Comparison of ENCODE assay signal across 15 cellular contexts in genomic region chr10:6037422-6037821, GRCh38. TPM values are rescaled to one million over a fixed set of nuclear protein-coding genes. Genes with fewer than 3 reads are reported as not detected.
A peak's percentile ranks its signal among the peaks of the same experiment; 100 is the strongest.
DNase-seq lines count a peak whose midpoint lies in the region; ATAC-seq and TF ChIP-seq lines count a peak whose summit lies in the region.
"Had no signal": no experiment of that assay in that cellular context is flagged by ENCODE, and none has a peak within 500 bp of the region (broad histone marks: within the 10 kb centered on the region; RNA-seq: fewer than 3 reads in every experiment).

No MANE protein-coding gene starts in this region.

- CTCF ChIA-PET in naive thymus-derived CD4-positive, alpha-beta T cell (lab: Charles Lee): interaction anchor here (0.6 to 3.1 kb wide), 5 partner anchors 17 to 49 kb away, joined by 3 to 17 read pairs (median 5); no protein-coding TSS in a partner anchor

- no peak for TF ChIP-seq CTCF in GM13977 (IDR thresholded peaks at IDR 0.05; ENCODE audit: extremely low read depth, insufficient read depth, missing control alignments)

- peaks cover 29 to 42% of the 10 kb centered on the region in 2 donors for H3K4me1 ChIP-seq in naive thymus-derived CD4-positive, alpha-beta T cell (ENCODE audit: control insufficient read depth in 2 of 2, insufficient read depth in 2 of 2, low read length in 2 of 2)
- H3K4me1 ChIP-seq: A549, body of pancreas, parathyroid adenoma, SJCRH30 had no signal

- no peaks in the 10 kb centered on the region for H3K9me3 ChIP-seq in naive thymus-derived CD4-positive, alpha-beta T cell (ENCODE audit: control insufficient read depth in 2 of 3, low read length in 3 of 3)
- H3K9me3 ChIP-seq: body of pancreas, SJCRH30 had no signal

- H3K4me3 ChIP-seq in naive thymus-derived CD4-positive, alpha-beta T cell (ENCODE audit: low read length): peak overlapping the region; percentile 5
- H3K4me3 ChIP-seq: A549, body of pancreas, SJCRH30 had no signal

- no peaks in the 10 kb centered on the region for H3K27me3 ChIP-seq in naive thymus-derived CD4-positive, alpha-beta T cell (ENCODE audit: control insufficient read depth in 2 of 2, insufficient read depth in 2 of 2, low read length in 2 of 2)
- H3K27me3 ChIP-seq: body of pancreas, SJCRH30 had no signal

- no peak for ATAC-seq in naive thymus-derived CD4-positive, alpha-beta T cell
- ATAC-seq in HG03432 (IDR thresholded peaks at IDR 0.05; ENCODE audit: unreplicated experiment): no peak
- ATAC-seq: A549, body of pancreas had no signal

- H3K36me3 ChIP-seq in naive thymus-derived CD4-positive, alpha-beta T cell (ENCODE audit: control insufficient read depth in 2 of 3, insufficient read depth in 3 of 3, low read length in 3 of 3): no peaks in the 10 kb centered on the region
- H3K36me3 ChIP-seq: SJCRH30 had no signal

- H3K9me3 Mint-ChIP-seq in activated CD4-positive, alpha-beta T cell treated with anti-CD3 and anti-CD28 coated beads, Interleukin-2, amount 10 ng/mL, durations not matched to agents 24 days and 14 days: peaks cover 9% of the 10 kb centered on the region
- peaks cover 11% of the 10 kb centered on the region for H3K9me3 Mint-ChIP-seq in activated T-helper 2 cell treated with anti-CD3 and anti-CD28 coated beads, Interferon-gamma antibody, Interleukin-2, Interleukin-4, amounts not matched to agents 10 μg/mL and 5 μg/mL and 100 μg/mL, durations not matched to agents 14 hours and 24 hours and 36 hours
- H3K9me3 Mint-ChIP-seq in naive thymus-derived CD4-positive, alpha-beta T cell: peaks cover 0 to 10% (median 2%) of the 10 kb centered on the region in 11 donors

- H3K4me3 Mint-ChIP-seq in activated CD4-positive, alpha-beta T cell treated with anti-CD3 and anti-CD28 coated beads, Interleukin-2, amount 10 ng/mL, durations not matched to agents 24 days and 14 days: peak overlapping the region; percentile 64
- peak overlapping the region; percentile 23 for H3K4me3 Mint-ChIP-seq in activated T-helper 2 cell treated with anti-CD3 and anti-CD28 coated beads, Interferon-gamma antibody, Interleukin-2, Interleukin-4, amounts not matched to agents 10 μg/mL and 5 μg/mL and 100 μg/mL, durations not matched to agents 14 hours and 24 hours and 36 hours (ENCODE audit: low read depth)
- H3K4me3 Mint-ChIP-seq in naive thymus-derived CD4-positive, alpha-beta T cell: peak overlapping the region; percentile 10 to 70 (median 58)

- H3K4me1 Mint-ChIP-seq in activated CD4-positive, alpha-beta T cell treated with anti-CD3 and anti-CD28 coated beads, Interleukin-2, amount 10 ng/mL, durations not matched to agents 24 days and 14 days: peaks cover 69% of the 10 kb centered on the region
- H3K4me1 Mint-ChIP-seq in activated T-helper 2 cell treated with anti-CD3 and anti-CD28 coated beads, Interferon-gamma antibody, Interleukin-2, Interleukin-4, amounts not matched to agents 10 μg/mL and 5 μg/mL and 100 μg/mL, durations not matched to agents 14 hours and 24 hours and 36 hours (ENCODE audit: low read depth): peaks cover 76% of the 10 kb centered on the region
- peaks cover 38 to 73% (median 58%) of the 10 kb centered on the region in 7 donors for H3K4me1 Mint-ChIP-seq in naive thymus-derived CD4-positive, alpha-beta T cell

- peaks cover 93% of the 10 kb centered on the region for H3K36me3 Mint-ChIP-seq in activated CD4-positive, alpha-beta T cell treated with anti-CD3 and anti-CD28 coated beads, Interleukin-2, amount 10 ng/mL, durations not matched to agents 24 days and 14 days (ENCODE audit: low read depth)
- H3K36me3 Mint-ChIP-seq in activated T-helper 2 cell treated with anti-CD3 and anti-CD28 coated beads, Interferon-gamma antibody, Interleukin-2, Interleukin-4, amounts not matched to agents 10 μg/mL and 5 μg/mL and 100 μg/mL, durations not matched to agents 14 hours and 24 hours and 36 hours (ENCODE audit: low read depth): peaks cover 100% of the 10 kb centered on the region
- peaks cover 0 to 45% (median 4%) of the 10 kb centered on the region in 5 donors for H3K36me3 Mint-ChIP-seq in naive thymus-derived CD4-positive, alpha-beta T cell

- intact Hi-C loops in activated CD4-positive, alpha-beta T cell treated with anti-CD3 and anti-CD28 coated beads, Interleukin-2, amount 10 ng/mL, durations not matched to agents 24 days and 14 days (cut with micrococcal nuclease): no loop called here
- intact Hi-C loops in activated T-helper 2 cell treated with anti-CD3 and anti-CD28 coated beads, Interferon-gamma antibody, Interleukin-2, Interleukin-4, amounts not matched to agents 10 μg/mL and 5 μg/mL and 100 μg/mL, durations not matched to agents 14 hours and 24 hours and 36 hours (cut with micrococcal nuclease): no loop called here
- intact Hi-C loops in naive thymus-derived CD4-positive, alpha-beta T cell (cut with micrococcal nuclease): no loop called here

- in situ Hi-C loops in GM13977 (cut with MboI; ENCODE audit: low pct_unique_long_range_greater_than_20kb, low sequenced_read_pairs, unreplicated experiment): no loop called here

- H3K27me3 Mint-ChIP-seq in activated CD4-positive, alpha-beta T cell treated with anti-CD3 and anti-CD28 coated beads, Interleukin-2, amount 10 ng/mL, durations not matched to agents 24 days and 14 days: no peaks in the 10 kb centered on the region
- H3K27me3 Mint-ChIP-seq in activated T-helper 2 cell treated with anti-CD3 and anti-CD28 coated beads, Interferon-gamma antibody, Interleukin-2, Interleukin-4, amounts not matched to agents 10 μg/mL and 5 μg/mL and 100 μg/mL, durations not matched to agents 14 hours and 24 hours and 36 hours (ENCODE audit: low read depth): no peaks in the 10 kb centered on the region
- no peaks in the 10 kb centered on the region for H3K27me3 Mint-ChIP-seq in naive thymus-derived CD4-positive, alpha-beta T cell

- H3K27ac ChIP-seq in naive thymus-derived CD4-positive, alpha-beta T cell (ENCODE audit: low read depth, low read length): peak overlapping the region; percentile 62
- H3K27ac ChIP-seq: A549, body of pancreas, parathyroid adenoma, SJCRH30 had no signal

- peak overlapping the region; percentile 69 for H3K27ac Mint-ChIP-seq in activated CD4-positive, alpha-beta T cell treated with anti-CD3 and anti-CD28 coated beads, Interleukin-2, amount 10 ng/mL, durations not matched to agents 24 days and 14 days
- peak overlapping the region; percentile 79 for H3K27ac Mint-ChIP-seq in activated T-helper 2 cell treated with anti-CD3 and anti-CD28 coated beads, Interferon-gamma antibody, Interleukin-2, Interleukin-4, amounts not matched to agents 10 μg/mL and 5 μg/mL and 100 μg/mL, durations not matched to agents 14 hours and 24 hours and 36 hours
- peak overlapping the region; percentile 78 to 94 (median 88) for H3K27ac Mint-ChIP-seq in naive thymus-derived CD4-positive, alpha-beta T cell

- DNase-seq in activated CD4-positive, alpha-beta T cell treated with anti-CD3 and anti-CD28 coated beads, Interleukin-2, amount 10 ng/mL, durations not matched to agents 24 days and 14 days: peak; percentile 57
- no peak for DNase-seq in activated CD4-positive, alpha-beta T cell treated with anti-CD3 and anti-CD28 coated beads, Interleukin-2, amount 50 U/mL, for 1 hour
- peak; percentile 3 for DNase-seq in GM13977 (ENCODE audit: low spot score)
- DNase-seq in activated T-helper 2 cell treated with anti-CD3 and anti-CD28 coated beads, Interferon-gamma antibody, Interleukin-2, Interleukin-4, amounts not matched to agents 10 μg/mL and 5 μg/mL and 100 μg/mL, durations not matched to agents 14 hours and 24 hours and 36 hours (ENCODE audit: low spot score): no peak
- DNase-seq in naive thymus-derived CD4-positive, alpha-beta T cell: peak in 2 of 9 donors; percentile 12 to 25
- no peak for DNase-seq in NOMO-1 treated with dmso at 0.1 percent for 144 hours (lab: John Stamatoyannopoulos, UW; ENCODE audit: unreplicated experiment)
- no peak for DNase-seq in SIG-M5 (lab: John Stamatoyannopoulos, UW)
- DNase-seq: body of pancreas, dermis blood vessel endothelial cell, hippocampal formation, Kasumi-1, SJCRH30 had no signal

- POLR2A ChIA-PET in naive thymus-derived CD4-positive, alpha-beta T cell (lab: Charles Lee): interaction anchor here (0.6 to 4.4 kb wide), 12 partner anchors 9 to 46 kb away, joined by 3 to 52 read pairs (median 5); partner anchors contain the start of gene IL2RA

RNA-seq across cellular contexts. Expression of gene IL2RA, which starts 24.7 kb away (rescaled TPM):
- 965 and 989 TPM in 2 replicates for total RNA-seq in activated CD4-positive, alpha-beta T cell treated with anti-CD3 and anti-CD28 coated beads, Interleukin-2, amount 10 ng/mL, durations not matched to agents 24 days and 14 days
- total RNA-seq in activated T-helper 2 cell treated with anti-CD3 and anti-CD28 coated beads, Interferon-gamma antibody, Interleukin-2, Interleukin-4, amounts not matched to agents 10 μg/mL and 5 μg/mL and 100 μg/mL, durations not matched to agents 14 hours and 24 hours and 36 hours: 1,777 and 1,808 TPM in 2 replicates
- 100 to 1,000 TPM in 1 of 5 experiments, 10 to 100 TPM in 1, 1 to 10 TPM in 3; 2.5 to 266 (median 6.7) TPM for total RNA-seq in naive thymus-derived CD4-positive, alpha-beta T cell
- polyA plus RNA-seq in naive thymus-derived CD4-positive, alpha-beta T cell: 1 to 10 TPM in 1 of 2 donors, under 1 TPM in 1; 0.85 to 3.0 TPM
- total RNA-seq: dermis blood vessel endothelial cell, SJCRH30 had no signal
- polyA plus RNA-seq: A549 had no signal

RNA-seq across cellular contexts. Expression of gene RBM17, which starts 51.4 kb away (rescaled TPM):
- total RNA-seq in activated CD4-positive, alpha-beta T cell treated with anti-CD3 and anti-CD28 coated beads, Interleukin-2, amount 10 ng/mL, durations not matched to agents 24 days and 14 days: 258 and 262 TPM in 2 replicates
- total RNA-seq in activated T-helper 2 cell treated with anti-CD3 and anti-CD28 coated beads, Interferon-gamma antibody, Interleukin-2, Interleukin-4, amounts not matched to agents 10 μg/mL and 5 μg/mL and 100 μg/mL, durations not matched to agents 14 hours and 24 hours and 36 hours: 257 and 266 TPM in 2 replicates
- total RNA-seq in naive thymus-derived CD4-positive, alpha-beta T cell: 100 to 1,000 TPM; 120 to 158 (median 127) TPM
- 10 to 100 TPM; 66.6 to 83.0 TPM for polyA plus RNA-seq in naive thymus-derived CD4-positive, alpha-beta T cell

Comparison
In these comparisons a context has a peak if more than half of its experiments do, and no peak if none do; other contexts are left out.
1. DNase-seq: peak in activated CD4-positive, alpha-beta T cell treated with anti-CD3 and anti-CD28 coated beads, Interleukin-2, amount 10 ng/mL, durations not matched to agents 24 days and 14 days (single experiment) and GM13977 (single experiment); none in activated CD4-positive, alpha-beta T cell treated with anti-CD3 and anti-CD28 coated beads, Interleukin-2, amount 50 U/mL, for 1 hour (single experiment), activated T-helper 2 cell treated with anti-CD3 and anti-CD28 coated beads, Interferon-gamma antibody, Interleukin-2, Interleukin-4, amounts not matched to agents 10 μg/mL and 5 μg/mL and 100 μg/mL, durations not matched to agents 14 hours and 24 hours and 36 hours (single experiment), NOMO-1 treated with dmso at 0.1 percent for 144 hours (single experiment) and SIG-M5 (single experiment).
2. Peak in every context shown above with its lines, with median percentiles within 50 percentile points of each other: H3K27ac Mint-ChIP-seq and H3K4me3 Mint-ChIP-seq.